ENCODE assay signal across 25 cellular contexts in the genomic region with DNA sequence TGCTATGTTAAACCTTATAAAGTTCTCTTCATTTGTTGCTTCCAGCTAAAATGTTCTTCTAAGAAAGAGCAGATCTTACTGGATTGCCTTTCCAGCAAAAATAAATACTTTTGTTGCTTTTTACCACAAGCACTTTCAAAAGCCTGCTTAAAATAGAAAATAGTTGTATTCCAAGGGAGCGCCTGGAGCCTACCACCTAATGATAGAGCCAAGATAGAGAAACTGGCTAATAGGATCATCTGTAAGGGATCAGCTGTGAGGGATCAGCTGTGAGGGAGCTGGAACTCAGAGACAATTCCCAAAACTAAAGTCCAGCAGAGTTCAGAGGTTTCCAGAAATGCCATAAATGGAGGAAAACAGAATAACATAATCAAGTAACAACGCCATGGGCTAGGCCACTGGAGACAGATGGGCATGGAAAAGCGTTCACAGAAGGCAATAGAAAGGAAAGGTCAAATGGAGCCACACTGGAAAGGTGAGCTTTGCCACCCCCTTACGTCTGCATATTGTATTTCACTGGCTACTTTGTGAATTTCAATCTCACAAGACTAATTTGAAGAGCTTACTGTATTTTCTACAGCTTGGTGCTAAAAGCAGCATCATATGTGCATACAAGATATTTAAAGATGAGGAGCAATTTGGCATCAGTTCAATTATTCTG.
DNase-seq lines count a peak whose midpoint lies in the region; TF ChIP-seq lines count a peak whose summit lies in the region.
"Had no signal": no experiment of that assay in that cellular context is flagged by ENCODE, and none has a peak within 500 bp of the region (broad histone marks: within the 10 kb centered on the region; RNA-seq: fewer than 3 reads in every experiment).

No MANE protein-coding gene starts in this region.

- peak; percentile 7 for DNase-seq in NCI-H2171 treated with DMSO at 0.1 percent for 48 hours (lab: John Stamatoyannopoulos, UW)
- DNase-seq in NCI-H2171 (lab: John Stamatoyannopoulos, UW): no peak
- DNase-seq in HFFc6: no peak
- DNase-seq in RKO (ENCODE audit: low spot score): peak; percentile 1
- DNase-seq in myocyte (ENCODE audit: low read depth): peak; percentile 40
- no peak for DNase-seq in foreskin melanocyte
- DNase-seq in SHP77 (lab: John Stamatoyannopoulos, UW): no peak
- no peak for DNase-seq in midbrain (lab: John Stamatoyannopoulos, UW)
- DNase-seq: activated CD4-positive, alpha-beta T cell treated with anti-CD3 and anti-CD28 coated beads for 48 hours; activated CD8-positive, alpha-beta memory T cell treated with anti-CD3 and anti-CD28 coated beads, Interleukin-2, amount 10 ng/mL, durations not matched to agents 7 days and 5 days; aorta; dorsolateral prefrontal cortex; foreskin keratinocyte; immature natural killer cell; left ventricle myocardium inferior; NCI-H774; nephron progenitor cell; PC-9; posterior cingulate gyrus; right lobe of liver; SJCRH30; stimulated activated CD4-positive, alpha-beta T cell treated with anti-CD3 and anti-CD28 coated beads, Interleukin-15, amount 100 ng/mL, for 24 hours had no signal

- peaks cover 4% of the 10 kb centered on the region for H3K36me3 Mint-ChIP-seq in HFFc6 (ENCODE audit: low read depth)
- H3K36me3 Mint-ChIP-seq: activated CD8-positive, alpha-beta memory T cell treated with anti-CD3 and anti-CD28 coated beads, Interleukin-2, amount 10 ng/mL, durations not matched to agents 7 days and 5 days had no signal

- H3K27me3 Mint-ChIP-seq in HFFc6 (ENCODE audit: insufficient read depth): no peaks in the 10 kb centered on the region
- H3K27me3 Mint-ChIP-seq: activated CD8-positive, alpha-beta memory T cell treated with anti-CD3 and anti-CD28 coated beads, Interleukin-2, amount 10 ng/mL, durations not matched to agents 7 days and 5 days had no signal

- peak; percentile 53 for TF ChIP-seq CTCF in HFFc6 (IDR thresholded peaks at IDR 0.05)

- H3K27ac Mint-ChIP-seq in HFFc6: no peak overlapping the region
- H3K27ac Mint-ChIP-seq: activated CD8-positive, alpha-beta memory T cell treated with anti-CD3 and anti-CD28 coated beads, Interleukin-2, amount 10 ng/mL, durations not matched to agents 7 days and 5 days; activated naive CD4-positive, alpha-beta T cell treated with anti-CD3 and anti-CD28 coated beads, Interleukin-2, amount 50 U/mL, for 24 hours; activated T-helper 1 cell treated with anti-CD3 and anti-CD28 coated beads, Interleukin-12 subunit alpha, Interleukin-12 subunit beta, Interleukin-2, Interleukin-4 antibody, amounts not matched to agents 30 ng/mL and 10 ng/mL and 1 ng/mL, durations not matched to agents 14 hours and 24 hours and 36 hours; immature natural killer cell; nephron progenitor cell; T-helper 1 cell treated with Interleukin-12 subunit alpha and Interleukin-12 subunit beta and Interleukin-4 antibody, amounts not matched to agents 30 μg/mL and 1 μg/mL, for 36 hours had no signal

- peaks cover 4% of the 10 kb centered on the region for H3K9me3 Mint-ChIP-seq in HFFc6

- no peak overlapping the region for H3K4me3 Mint-ChIP-seq in HFFc6
- H3K4me3 Mint-ChIP-seq: activated CD8-positive, alpha-beta memory T cell treated with anti-CD3 and anti-CD28 coated beads, Interleukin-2, amount 10 ng/mL, durations not matched to agents 7 days and 5 days; activated naive CD4-positive, alpha-beta T cell treated with anti-CD3 and anti-CD28 coated beads, Interleukin-2, amount 50 U/mL, for 24 hours; activated T-helper 1 cell treated with anti-CD3 and anti-CD28 coated beads, Interleukin-12 subunit alpha, Interleukin-12 subunit beta, Interleukin-2, Interleukin-4 antibody, amounts not matched to agents 30 ng/mL and 10 ng/mL and 1 ng/mL, durations not matched to agents 14 hours and 24 hours and 36 hours; immature natural killer cell; nephron progenitor cell; T-helper 1 cell treated with Interleukin-12 subunit alpha and Interleukin-12 subunit beta and Interleukin-4 antibody, amounts not matched to agents 30 μg/mL and 1 μg/mL, for 36 hours had no signal

- H3K4me1 Mint-ChIP-seq in HFFc6 (ENCODE audit: low read depth): peaks cover 23% of the 10 kb centered on the region
- H3K4me1 Mint-ChIP-seq: activated CD8-positive, alpha-beta memory T cell treated with anti-CD3 and anti-CD28 coated beads, Interleukin-2, amount 10 ng/mL, durations not matched to agents 7 days and 5 days; activated naive CD4-positive, alpha-beta T cell treated with anti-CD3 and anti-CD28 coated beads, Interleukin-2, amount 50 U/mL, for 24 hours; immature natural killer cell; nephron progenitor cell had no signal

Comparison
In these comparisons a context has a peak if more than half of its experiments do, and no peak if none do; other contexts are left out.
1. DNase-seq: peak in NCI-H2171 treated with DMSO at 0.1 percent for 48 hours (single experiment), RKO (single experiment) and myocyte (single experiment); none in NCI-H2171 (single experiment), HFFc6 (single experiment), foreskin melanocyte (single experiment), SHP77 (0 of 2) and midbrain (single experiment).